ENCODE assay signal across 8 cellular contexts in genomic region chr10:33661580-33662269, GRCh38.
A peak's percentile ranks its signal among the peaks of the same experiment; 100 is the strongest.
DNase-seq lines count a peak whose midpoint lies in the region; ATAC-seq and TF ChIP-seq lines count a peak whose summit lies in the region.

No MANE protein-coding gene starts in this region.

- BruUV-seq in MCF 10A (replicated peaks; lab: Mats Ljungman, UMichigan): no TSS peak

- peak overlapping the region; percentile 6 to 67 (median 35) for H3K27ac ChIP-seq in upper lobe of left lung

- H3K4me1 Mint-ChIP-seq in MCF 10A (ENCODE audit: insufficient read depth, unreplicated experiment): peaks cover 14% of the 10 kb centered on the region

- TF ChIP-seq EP300 in upper lobe of left lung (IDR thresholded peaks at IDR 0.05): peak in 2 of 4 donors; percentile 29 to 40

- no peaks in the 10 kb centered on the region for H3K27me3 Mint-ChIP-seq in MCF 10A (ENCODE audit: insufficient read depth, unreplicated experiment)

- peak overlapping the region; percentile 20 for H3K4me3 ChIP-seq in BJ (ENCODE audit: low read depth, low read length)
- H3K4me3 ChIP-seq in upper lobe of left lung: no peak overlapping the region

- intact Hi-C loops in MCF 10A (cut with micrococcal nuclease): no loop called here

- no peaks in the 10 kb centered on the region for H3K36me3 Mint-ChIP-seq in MCF 10A (ENCODE audit: insufficient read depth, unreplicated experiment)

- POLR2A ChIA-PET in BJ (lab: Charles Lee): interaction anchor here (0.5 to 0.6 kb wide), 2 partner anchors 327 to 341 kb away, joined by 5 to 6 read pairs; no protein-coding TSS in a partner anchor
- POLR2A ChIA-PET in MCF 10A (lab: Yijun Ruan, JAX): no interaction called here

- H3K4me1 ChIP-seq in upper lobe of left lung: peaks cover 7 to 14% (median 10%) of the 10 kb centered on the region in 4 donors

- 18 to 25% methylated on average over 13 to 15 of the region's 15 CpGs for WGBS in upper lobe of left lung, 2 donors

- H3K27me3 ChIP-seq in BJ (ENCODE audit: control insufficient read depth, insufficient read depth, low read length) (no peaks in the 10 kb centered on the region), upper lobe of left lung (no peaks in the 10 kb centered on the region)

- no peak overlapping the region for H3K27ac Mint-ChIP-seq in MCF 10A (ENCODE audit: low read depth, unreplicated experiment)

- H3K9me3 Mint-ChIP-seq in MCF 10A (ENCODE audit: unreplicated experiment): no peaks in the 10 kb centered on the region

- H3K4me3 Mint-ChIP-seq in MCF 10A (ENCODE audit: unreplicated experiment): no peak overlapping the region

- ATAC-seq in left lobe of liver (peak; percentile 72), upper lobe of left lung (ENCODE audit: low FRiP score in 2 of 2) (peak; percentile 83 to 91)

- DNase-seq in BJ (ENCODE audit: low read depth) (peak; percentile 67), NCI-H2029 (lab: John Stamatoyannopoulos, UW) (peak; percentile 60), MCF 10A (ENCODE audit: unreplicated experiment) (peak; percentile 86), left lobe of liver (ENCODE audit: low spot score) (peak; percentile 50), upper lobe of left lung (peak; percentile 67 to 76), SW 1271 (lab: John Stamatoyannopoulos, UW) (no peak)
- DNase-seq in stimulated activated CD4-positive, alpha-beta T cell treated with anti-CD3 and anti-CD28 coated beads, Interleukin-2, amount 100 ng/mL, for 48 hours: no peak
- DNase-seq in activated CD4-positive, CD25-positive, alpha-beta regulatory T cell (lab: John Stamatoyannopoulos, UW): no peak

- peaks cover 0 to 5% (median 2%) of the 10 kb centered on the region in 4 donors for H3K9me3 ChIP-seq in upper lobe of left lung

- H3K36me3 ChIP-seq in BJ (ENCODE audit: control insufficient read depth, insufficient read depth, low read length): no peaks in the 10 kb centered on the region
- H3K36me3 ChIP-seq in upper lobe of left lung: no peaks in the 10 kb centered on the region

- no peak for TF ChIP-seq POLR2A in upper lobe of left lung (IDR thresholded peaks at IDR 0.05)

- CTCF ChIA-PET in BJ (lab: Yijun Ruan, JAX) (no interaction called here), MCF 10A (lab: Yijun Ruan, JAX) (no interaction called here)

- TF ChIP-seq CTCF in BJ (IDR thresholded peaks at IDR 0.05; ENCODE audit: insufficient read depth, low read depth, low read length): no peak
- no peak for TF ChIP-seq CTCF in MCF 10A (IDR thresholded peaks at IDR 0.05; ENCODE audit: unreplicated experiment)
- no peak for TF ChIP-seq CTCF in upper lobe of left lung (IDR thresholded peaks at IDR 0.05)

Comparison
In these comparisons a context has a peak if more than half of its experiments do, and no peak if none do; other contexts are left out.
1. DNase-seq: peak in BJ (single experiment), NCI-H2029 (single experiment), MCF 10A (single experiment), left lobe of liver (single experiment) and upper lobe of left lung (2 of 2); none in SW 1271 (0 of 2), stimulated activated CD4-positive, alpha-beta T cell treated with anti-CD3 and anti-CD28 coated beads, Interleukin-2, amount 100 ng/mL, for 48 hours (0 of 2) and activated CD4-positive, CD25-positive, alpha-beta regulatory T cell (0 of 4).